In genomic region chr1:43425045-43425444, GRCh38 we compare ENCODE assay signal across 15 cellular contexts.
"Had no signal": no experiment of that assay in that cellular context is flagged by ENCODE, and none has a peak within 500 bp of the region (broad histone marks: within the 10 kb centered on the region; RNA-seq: fewer than 3 reads in every experiment).

No MANE protein-coding gene starts in this region.

- H3K27me3 ChIP-seq: gastrocnemius medialis, heart right ventricle, ovary had no signal

- DNase-seq: effector CD4-positive, alpha-beta T cell; gastrocnemius medialis; heart right ventricle; hypothalamus; mucosa of descending colon; naive thymus-derived CD8-positive, alpha-beta T cell; ovary; right cardiac atrium; stimulated activated CD4-positive, alpha-beta T cell treated with anti-CD3 and anti-CD28 coated beads, Interleukin-2, amount 100 ng/mL, for 48 hours; stimulated activated naive CD4-positive, alpha-beta T cell treated with Interleukin-2 at 50 U/mL for 16 hours; trophoblast cell had no signal

- H3K27ac ChIP-seq: coronary artery, gastrocnemius medialis, heart right ventricle, ovary had no signal

- H3K4me3 Mint-ChIP-seq: naive thymus-derived CD8-positive, alpha-beta T cell had no signal

- H3K4me1 ChIP-seq: gastrocnemius medialis, heart right ventricle had no signal

- H3K9me3 Mint-ChIP-seq: naive thymus-derived CD8-positive, alpha-beta T cell had no signal

- H3K27ac Mint-ChIP-seq: progenitor cell of endocrine pancreas had no signal

- H3K4me2 ChIP-seq: smooth muscle cell had no signal

- H3K27me3 Mint-ChIP-seq: naive thymus-derived CD8-positive, alpha-beta T cell; progenitor cell of endocrine pancreas had no signal

- H3K36me3 ChIP-seq: ovary had no signal

- H3K4me3 ChIP-seq: coronary artery, gastrocnemius medialis, heart right ventricle, mucosa of descending colon, ovary, smooth muscle cell had no signal

- FAIRE-seq: islet of Langerhans had no signal

- H3K9me3 ChIP-seq: gastrocnemius medialis, heart right ventricle, mucosa of descending colon, ovary had no signal
